Comparison of ENCODE assay signal across 8 cellular contexts in genomic region chr15:58770519-58770856, GRCh38. TPM values are rescaled to one million over a fixed set of nuclear protein-coding genes. Genes with fewer than 3 reads are reported as not detected.
DNase-seq lines count a peak whose midpoint lies in the region; ATAC-seq and TF ChIP-seq lines count a peak whose summit lies in the region.

No MANE protein-coding gene starts in this region.

- POLR2A ChIA-PET in Panc1 (lab: Charles Lee): interaction anchor here (0.5 to 1.5 kb wide), 4 partner anchors 21 to 477 kb away, joined by 3 to 17 read pairs (median 3); partner anchors contain the start of gene ADAM10

- intact Hi-C loops in Panc1 (cut with micrococcal nuclease; ENCODE audit: unreplicated experiment): loop anchor here (5.0 kb wide), 1 partner anchor 162 kb away; the partner anchor contains the start of gene SLTM
- intact Hi-C loops in mucosa of descending colon (cut with DNase I, micrococcal nuclease): no loop called here

- H3K4me3 Mint-ChIP-seq in activated CD8-positive, alpha-beta memory T cell treated with anti-CD3 and anti-CD28 coated beads, Interleukin-2, amount 10 ng/mL, durations not matched to agents 7 days and 5 days: no peak overlapping the region

- peaks cover 6% of the 10 kb centered on the region for H3K4me1 Mint-ChIP-seq in activated CD8-positive, alpha-beta memory T cell treated with anti-CD3 and anti-CD28 coated beads, Interleukin-2, amount 10 ng/mL, durations not matched to agents 7 days and 5 days

- no peaks in the 10 kb centered on the region for H3K27me3 Mint-ChIP-seq in activated CD8-positive, alpha-beta memory T cell treated with anti-CD3 and anti-CD28 coated beads, Interleukin-2, amount 10 ng/mL, durations not matched to agents 7 days and 5 days

- H3K9ac ChIP-seq in duodenal mucosa (ENCODE audit: low read depth in 1 of 2, low read length in 2 of 2): peak overlapping the region; percentile 82 to 91

- TF ChIP-seq CTCF in Panc1 (IDR thresholded peaks at IDR 0.05) (no peak), mucosa of descending colon (IDR thresholded peaks at IDR 0.05) (no peak)

- H3K9me3 ChIP-seq in Panc1 (ENCODE audit: control insufficient read depth, insufficient read depth, low read depth, low read length) (no peaks in the 10 kb centered on the region), duodenal mucosa (ENCODE audit: control insufficient read depth in 1 of 2, low read length in 2 of 2) (no peaks in the 10 kb centered on the region), mucosa of descending colon (no peaks in the 10 kb centered on the region)

- DNase-seq in activated CD8-positive, alpha-beta memory T cell treated with anti-CD3 and anti-CD28 coated beads, Interleukin-2, amount 10 ng/mL, durations not matched to agents 7 days and 5 days: peak; percentile 63
- DNase-seq in activated CD8-positive, alpha-beta memory T cell treated with anti-CD3 and anti-CD28 coated beads, Interleukin-2, amount 50 U/mL, for 48 hours: no peak
- DNase-seq in Panc1 (ENCODE audit: low read depth, low spot score) (no peak), mucosa of descending colon (no peak), NCI-H524 (lab: John Stamatoyannopoulos, UW) (no peak)

- H3K27me3 ChIP-seq in Panc1 (ENCODE audit: control insufficient read depth, insufficient read depth, low read length) (no peaks in the 10 kb centered on the region), duodenal mucosa (ENCODE audit: control insufficient read depth in 1 of 2, insufficient read depth in 2 of 2, low read length in 2 of 2) (no peaks in the 10 kb centered on the region)

- H3K4me3 ChIP-seq in Panc1 (ENCODE audit: low read depth in 2 of 2, low read length in 2 of 2) (peak overlapping the region; percentile 90 to 93), duodenal mucosa (ENCODE audit: low read depth in 1 of 2, low read length in 2 of 2) (peak overlapping the region; percentile 87), mucosa of descending colon (peak overlapping the region; percentile 94)

- no peaks in the 10 kb centered on the region for H3K36me3 Mint-ChIP-seq in activated CD8-positive, alpha-beta memory T cell treated with anti-CD3 and anti-CD28 coated beads, Interleukin-2, amount 10 ng/mL, durations not matched to agents 7 days and 5 days

- no peaks in the 10 kb centered on the region; the same call in 1 of the 2 replicates for H3K36me3 ChIP-seq in Panc1 (ENCODE audit: control insufficient read depth, insufficient read depth, low read length)
- no peaks in the 10 kb centered on the region for H3K36me3 ChIP-seq in duodenal mucosa (ENCODE audit: control insufficient read depth in 1 of 2, insufficient read depth in 2 of 2, low read length in 2 of 2)
- no peaks in the 10 kb centered on the region for H3K36me3 ChIP-seq in mucosa of descending colon (ENCODE audit: low read depth)

- no TSS peak for BruUV-seq in Panc1 (replicated peaks; lab: Mats Ljungman, UMichigan)

- H3K9me3 Mint-ChIP-seq in activated CD8-positive, alpha-beta memory T cell treated with anti-CD3 and anti-CD28 coated beads, Interleukin-2, amount 10 ng/mL, durations not matched to agents 7 days and 5 days (ENCODE audit: low read depth): no peaks in the 10 kb centered on the region

- in situ Hi-C loops in Panc1 (cut with HindIII; ENCODE audit: low pct_unique_long_range_greater_than_20kb, low sequenced_read_pairs): no loop called here

- peak overlapping the region; percentile 87 for H3K27ac Mint-ChIP-seq in activated CD8-positive, alpha-beta memory T cell treated with anti-CD3 and anti-CD28 coated beads, Interleukin-2, amount 10 ng/mL, durations not matched to agents 7 days and 5 days

- ATAC-seq in activated CD8-positive, alpha-beta memory T cell treated with anti-CD3 and anti-CD28 coated beads, Interleukin-2, amount 10 ng/mL, durations not matched to agents 7 days and 5 days: peak; percentile 25
- ATAC-seq in HG02678 (IDR thresholded peaks at IDR 0.05; ENCODE audit: unreplicated experiment): peak; percentile 3
- peak; percentile 4; the same call in 1 of the 2 replicates for ATAC-seq in Panc1
- ATAC-seq in mucosa of descending colon: peak; percentile 13
- ATAC-seq in HG03095 (IDR thresholded peaks at IDR 0.05; ENCODE audit: unreplicated experiment): no peak

- H3K4me1 ChIP-seq in Panc1 (ENCODE audit: control insufficient read depth, insufficient read depth, low read length) (peaks cover 18% of the 10 kb centered on the region), duodenal mucosa (ENCODE audit: control insufficient read depth in 1 of 2, insufficient read depth in 2 of 2, low read length in 2 of 2) (peaks cover 26 to 28% of the 10 kb centered on the region in 2 donors), mucosa of descending colon (ENCODE audit: low read depth) (peaks cover 24% of the 10 kb centered on the region)

- peak overlapping the region; percentile 91 for H3K27ac ChIP-seq in Panc1 (ENCODE audit: low read length)
- peak overlapping the region; percentile 89 for H3K27ac ChIP-seq in duodenal mucosa (ENCODE audit: low read depth, low read length)

- CTCF ChIA-PET in activated CD8-positive, alpha-beta memory T cell treated with anti-CD3 and anti-CD28 coated beads, Interleukin-2, amount 10 ng/mL, durations not matched to agents 7 days and 5 days (lab: Charles Lee): interaction anchor here (0.6 to 2.2 kb wide), 19 partner anchors 10 to 758 kb away, joined by 3 to 23 read pairs (median 5); partner anchors contain the start of gene ADAM10
- CTCF ChIA-PET in Panc1 (lab: Charles Lee): interaction anchor here (0.5 to 0.9 kb wide), 4 partner anchors 9 to 452 kb away, joined by 3 to 12 read pairs (median 5); no protein-coding TSS in a partner anchor

RNA-seq across cellular contexts. Expression of gene MINDY2, which starts 0.6 kb away (rescaled TPM):
- total RNA-seq in activated CD8-positive, alpha-beta memory T cell treated with anti-CD3 and anti-CD28 coated beads, Interleukin-2, amount 10 ng/mL, durations not matched to agents 7 days and 5 days: 10 to 100 TPM; 12.0 to 16.9 TPM
- total RNA-seq in Panc1 (2021; ENCODE audit: unreplicated experiment): 6.8 TPM
- polyA plus RNA-seq in Panc1 (2012; ENCODE audit: insufficient read length): 3.1 TPM
- total RNA-seq in mucosa of descending colon: 10 to 100 TPM; 12.0 to 24.2 (median 13.3) TPM

RNA-seq across cellular contexts. Expression of gene ADAM10, which starts 21.0 kb away (rescaled TPM):
- total RNA-seq in activated CD8-positive, alpha-beta memory T cell treated with anti-CD3 and anti-CD28 coated beads, Interleukin-2, amount 10 ng/mL, durations not matched to agents 7 days and 5 days: 100 to 1,000 TPM; 141 to 151 TPM
- 176 TPM for total RNA-seq in Panc1 (2021; ENCODE audit: unreplicated experiment)
- 148 TPM for polyA plus RNA-seq in Panc1 (2012; ENCODE audit: insufficient read length)
- total RNA-seq in mucosa of descending colon: 100 to 1,000 TPM; 109 to 178 (median 143) TPM
